14 cellular contexts compared by ENCODE assay signal in the genomic region with DNA sequence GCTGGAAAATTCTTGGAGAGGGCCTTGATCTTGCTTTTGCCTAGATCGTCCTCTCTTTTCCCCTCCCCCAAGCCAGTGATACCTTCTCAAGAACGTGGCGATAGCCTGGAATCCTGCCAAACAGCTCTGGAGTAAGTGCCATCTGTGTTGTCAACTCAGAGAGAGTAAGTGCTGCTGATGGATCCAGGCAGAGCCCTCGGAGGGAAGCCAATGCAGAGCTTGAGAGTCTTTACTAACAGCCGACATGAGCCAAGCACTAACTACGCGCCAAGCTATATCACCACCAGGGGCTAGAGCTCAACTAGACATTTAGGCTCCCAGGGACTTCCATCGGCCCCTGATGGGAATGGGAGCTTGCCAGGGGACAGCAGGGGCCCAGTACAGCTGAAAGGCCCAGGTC. TPM values are rescaled to one million over a fixed set of nuclear protein-coding genes. Genes with fewer than 3 reads are reported as not detected.
DNase-seq lines count a peak whose midpoint lies in the region; ATAC-seq and TF ChIP-seq lines count a peak whose summit lies in the region.
"Had no signal": no experiment of that assay in that cellular context is flagged by ENCODE, and none has a peak within 500 bp of the region (broad histone marks: within the 10 kb centered on the region; RNA-seq: fewer than 3 reads in every experiment).

No MANE protein-coding gene starts in this region.

- no peak overlapping the region for H3K27ac ChIP-seq in CD4-positive, alpha-beta memory T cell (ENCODE audit: low read depth, low read length)
- no peak overlapping the region for H3K27ac ChIP-seq in KMS-11
- H3K27ac ChIP-seq in heart left ventricle: peak overlapping the region in 1 of 12 donors; percentile 26
- H3K27ac ChIP-seq: C4-2B, colonic mucosa had no signal

- peaks cover 98% of the 10 kb centered on the region for H3K79me2 ChIP-seq in KMS-11 (ENCODE audit: insufficient read depth, low read depth)

- H3K27ac Mint-ChIP-seq in CD4-positive, alpha-beta memory T cell: peak overlapping the region in 4 of 7 donors; percentile 17 to 70 (median 50)
- no peak overlapping the region for H3K27ac Mint-ChIP-seq in mesothelial cell of epicardium

- H2AFZ ChIP-seq in KMS-11 (ENCODE audit: low read depth): no peak overlapping the region

- H3K4me3 ChIP-seq in CD4-positive, alpha-beta memory T cell (ENCODE audit: low read length in 2 of 2): no peak overlapping the region
- H3K4me3 ChIP-seq in KMS-11 (IDR thresholded peaks at IDR 0.05; ENCODE audit: insufficient read depth, low read depth, low read length) (no peak overlapping the region), heart left ventricle (no peak overlapping the region)
- H3K4me3 ChIP-seq: colonic mucosa had no signal

- H3K9ac ChIP-seq in KMS-11: no peak overlapping the region

- H3K4me2 ChIP-seq in KMS-11: peak overlapping the region; percentile 38; the same call in 1 of the 2 replicates

- ATAC-seq in heart left ventricle (peak; percentile 87 to 96 (median 92)), HG03469 (IDR thresholded peaks at IDR 0.05; ENCODE audit: unreplicated experiment) (no peak)

- no peaks in the 10 kb centered on the region for H3K9me3 Mint-ChIP-seq in CD4-positive, alpha-beta memory T cell
- H3K9me3 Mint-ChIP-seq in mesothelial cell of epicardium: no peaks in the 10 kb centered on the region
- H3K9me3 Mint-ChIP-seq: neural crest cell had no signal

- intact Hi-C loops in CD4-positive, alpha-beta memory T cell (cut with micrococcal nuclease): no loop called here
- intact Hi-C loops in heart left ventricle (cut with DNase I): loop anchor here in 1 of 10 donors (5.0 kb wide), 1 partner anchor 115 kb away; no protein-coding TSS in a partner anchor

- H3K36me3 ChIP-seq in CD4-positive, alpha-beta memory T cell (ENCODE audit: insufficient read depth, low read length): peaks cover 5% of the 10 kb centered on the region
- H3K36me3 ChIP-seq in KMS-11 (ENCODE audit: insufficient read depth) (no peaks in the 10 kb centered on the region), heart left ventricle (peaks cover 0 to 7% (median 0%) of the 10 kb centered on the region in 9 donors)
- H3K36me3 ChIP-seq: colonic mucosa had no signal

- H3K4me3 Mint-ChIP-seq in CD4-positive, alpha-beta memory T cell: no peak overlapping the region
- H3K4me3 Mint-ChIP-seq in mesothelial cell of epicardium: no peak overlapping the region
- H3K4me3 Mint-ChIP-seq: neural crest cell had no signal

- H3K4me1 ChIP-seq in CD4-positive, alpha-beta memory T cell (ENCODE audit: insufficient read depth, low read length): peaks cover 84% of the 10 kb centered on the region
- H3K4me1 ChIP-seq in KMS-11 (ENCODE audit: low read depth, poor library complexity, severe bottlenecking) (peaks cover 91% of the 10 kb centered on the region), heart left ventricle (peaks cover 0 to 92% (median 46%) of the 10 kb centered on the region in 12 donors)

- H3K27me3 Mint-ChIP-seq in CD4-positive, alpha-beta memory T cell: no peaks in the 10 kb centered on the region
- H3K27me3 Mint-ChIP-seq in mesothelial cell of epicardium (ENCODE audit: low read depth): no peaks in the 10 kb centered on the region

- POLR2A ChIA-PET in CD4-positive, alpha-beta memory T cell (lab: Charles Lee; ENCODE audit: partially characterized antibody): no interaction called here

- DNase-seq in CD4-positive, alpha-beta memory T cell: no peak
- peak; percentile 99 for DNase-seq in NCI-H82 (lab: John Stamatoyannopoulos, UW)
- peak in 4 of 5 donors; percentile 67 to 92 (median 80) for DNase-seq in heart left ventricle
- DNase-seq in iPS-NIHi7 (ENCODE audit: extremely low spot score): no peak
- DNase-seq in mesothelial cell of epicardium (ENCODE audit: low spot score in 2 of 2, unreplicated experiment in 2 of 2): no peak
- DNase-seq in activated CD4-positive, alpha-beta T cell treated with anti-CD3 and anti-CD28 coated beads for 4 hours: no peak
- DNase-seq: activated naive CD4-positive, alpha-beta T cell treated with anti-CD3 and anti-CD28 coated beads, Interleukin-2, amount 50 U/mL, for 16 hours; colonic mucosa; NCI-H774; T-helper 1 cell had no signal

- 0 out of 2 replicates have a peak, but pooled peaks cover 3% of the 10 kb centered on the region for H4K20me1 ChIP-seq in KMS-11 (ENCODE audit: insufficient read depth)

- WGBS in heart left ventricle, 4 donors: 48 to 62% (median 55%) methylated on average over 8 of the region's 8 CpGs

- peaks cover 61 to 97% (median 78%) of the 10 kb centered on the region in 4 donors for H3K4me1 Mint-ChIP-seq in CD4-positive, alpha-beta memory T cell
- peaks cover 4% of the 10 kb centered on the region for H3K4me1 Mint-ChIP-seq in mesothelial cell of epicardium

- CTCF ChIA-PET in CD4-positive, alpha-beta memory T cell (lab: Charles Lee; ENCODE audit: partially characterized antibody): interaction anchor here (1.0 kb wide), 1 partner anchor 18 kb away, joined by 3 read pairs; no protein-coding TSS in a partner anchor

- no peaks in the 10 kb centered on the region for H3K9me3 ChIP-seq in CD4-positive, alpha-beta memory T cell (ENCODE audit: control insufficient read depth in 1 of 2, low read length in 2 of 2)
- no peaks in the 10 kb centered on the region for H3K9me3 ChIP-seq in heart left ventricle
- H3K9me3 ChIP-seq: colonic mucosa had no signal

- H3K27me3 ChIP-seq in CD4-positive, alpha-beta memory T cell (ENCODE audit: insufficient read depth, low read length): no peaks in the 10 kb centered on the region
- H3K27me3 ChIP-seq in KMS-11 (ENCODE audit: insufficient read depth, low read depth) (no peaks in the 10 kb centered on the region), heart left ventricle (no peaks in the 10 kb centered on the region)
- H3K27me3 ChIP-seq: colonic mucosa had no signal

- peaks cover 12 to 42% of the 10 kb centered on the region in 2 donors for H3K36me3 Mint-ChIP-seq in CD4-positive, alpha-beta memory T cell
- peaks cover 22% of the 10 kb centered on the region for H3K36me3 Mint-ChIP-seq in mesothelial cell of epicardium

- no peak for TF ChIP-seq POLR2A in heart left ventricle (IDR thresholded peaks at IDR 0.05)

- TF ChIP-seq CTCF in KMS-11 (conservative IDR thresholded peaks at IDR 0.05; ENCODE audit: low read depth, low read length) (no peak), heart left ventricle (IDR thresholded peaks at IDR 0.05) (peak in 4 of 12 donors; percentile 9 to 45 (median 22)), mesothelial cell of epicardium (IDR thresholded peaks at IDR 0.05; ENCODE audit: unreplicated experiment) (no peak)

RNA-seq across cellular contexts. Expression of a gene that starts 17.6 kb away (rescaled TPM):
- 100 to 1,000 TPM; 129 to 149 TPM for total RNA-seq in CD4-positive, alpha-beta memory T cell
- 10 to 100 TPM in 1 of 2 donors, 1 to 10 TPM in 1; 1.5 to 23.0 TPM for polyA plus RNA-seq in CD4-positive, alpha-beta memory T cell
- total RNA-seq in heart left ventricle: 100 to 1,000 TPM in 7 of 9 donors, 10 to 100 TPM in 2; 81.9 to 161 (median 116) TPM
- 100 to 1,000 TPM in 1 of 2 donors, 10 to 100 TPM in 1; 50.6 to 114 TPM for polyA plus RNA-seq in heart left ventricle
- total RNA-seq in mesothelial cell of epicardium: 49.3 to 59.1 TPM (median 50.4 TPM) in 3 replicates

Comparison
In these comparisons a context has a peak if more than half of its experiments do, and no peak if none do; other contexts are left out.
1. DNase-seq: peak in NCI-H82 (single experiment) and heart left ventricle (4 of 5); none in CD4-positive, alpha-beta memory T cell (0 of 5), iPS-NIHi7 (single experiment), mesothelial cell of epicardium (0 of 2) and activated CD4-positive, alpha-beta T cell treated with anti-CD3 and anti-CD28 coated beads for 4 hours (0 of 2).